20 cellular contexts compared by ENCODE assay signal in the genomic region with DNA sequence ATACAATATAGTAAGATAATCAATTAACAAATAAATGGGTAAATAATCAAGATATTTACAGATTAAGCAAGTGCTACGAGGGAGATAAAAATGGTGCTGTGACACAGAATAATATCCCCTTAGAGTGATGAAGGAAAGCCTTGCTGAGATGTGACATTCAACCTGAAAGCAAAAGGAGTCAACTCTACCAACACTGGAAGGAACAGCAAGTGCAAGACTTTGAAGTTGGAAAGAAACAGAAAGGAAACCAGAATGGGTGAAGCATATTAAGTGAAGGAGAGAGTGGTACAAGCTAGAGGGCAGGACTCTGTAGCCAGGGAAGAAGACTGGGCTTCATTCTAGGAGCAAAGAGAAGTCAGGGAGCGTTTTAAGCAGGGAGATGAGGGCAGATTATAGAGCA. TPM values are rescaled to one million over a fixed set of nuclear protein-coding genes. Genes with fewer than 3 reads are reported as not detected.
A peak's percentile ranks its signal among the peaks of the same experiment; 100 is the strongest.
DNase-seq lines count a peak whose midpoint lies in the region; ATAC-seq and TF ChIP-seq lines count a peak whose summit lies in the region.
"Had no signal": no experiment of that assay in that cellular context is flagged by ENCODE, and none has a peak within 500 bp of the region (broad histone marks: within the 10 kb centered on the region; RNA-seq: fewer than 3 reads in every experiment).

No MANE protein-coding gene starts in this region.

- peak overlapping the region; percentile 11 for H2AFZ ChIP-seq in neuronal stem cell (ENCODE audit: low read length)

- H3K9ac ChIP-seq in neuronal stem cell (ENCODE audit: low read depth, low read length, poor library complexity), result no peak overlapping the region

- no peak overlapping the region for H3K18ac ChIP-seq in neuronal stem cell (ENCODE audit: low read length)

- no peak for TF ChIP-seq CTCF in natural killer cell (IDR thresholded peaks at IDR 0.05)

- no peaks in the 10 kb centered on the region for H3K27me3 ChIP-seq in neuronal stem cell (ENCODE audit: control insufficient read depth in 3 of 3, insufficient read depth in 3 of 3, low read depth in 1 of 3, low read length in 3 of 3)
- H3K27me3 ChIP-seq: SJSA1 had no signal

- no peak overlapping the region for H2BK120ac ChIP-seq in neuronal stem cell (ENCODE audit: low read depth, low read length)

- H2AK5ac ChIP-seq in neuronal stem cell (ENCODE audit: low read depth, low read length), result no peak overlapping the region

- no peaks in the 10 kb centered on the region for H3K9me3 Mint-ChIP-seq in activated CD4-positive, alpha-beta T cell treated with anti-CD3 and anti-CD28 coated beads for 36 hours (ENCODE audit: low read depth)
- H3K9me3 Mint-ChIP-seq in natural killer cell treated with Interleukin-12 subunit alpha and Interleukin-12 subunit beta and Interleukin-15 and Interleukin-18, amount 100 ng/mL, for 72 hours, result no peaks in the 10 kb centered on the region
- no peaks in the 10 kb centered on the region for H3K9me3 Mint-ChIP-seq in natural killer cell
- no peaks in the 10 kb centered on the region for H3K9me3 Mint-ChIP-seq in T-helper 1 cell treated with Interleukin-12 subunit alpha and Interleukin-12 subunit beta and Interleukin-4 antibody, amounts not matched to agents 30 μg/mL and 1 μg/mL, for 36 hours
- H3K9me3 Mint-ChIP-seq: HFFc6 had no signal

- no peaks in the 10 kb centered on the region for H3K36me3 ChIP-seq in neuronal stem cell (replicated peaks in 1 of 2; ENCODE audit: control insufficient read depth in 2 of 2, insufficient read depth in 2 of 2, low read length in 2 of 2)
- H3K36me3 ChIP-seq: SJSA1 had no signal

- intact Hi-C loops in activated CD4-positive, alpha-beta T cell treated with anti-CD3 and anti-CD28 coated beads for 36 hours (cut with DNase I, micrococcal nuclease), result no loop called here
- intact Hi-C loops in natural killer cell (cut with micrococcal nuclease), result no loop called here

- H3K14ac ChIP-seq in neuronal stem cell (ENCODE audit: low read length), result no peak overlapping the region

- H3K79me1 ChIP-seq in neuronal stem cell (ENCODE audit: low read depth, low read length), result no peaks in the 10 kb centered on the region

- H3K27me3 Mint-ChIP-seq in activated CD4-positive, alpha-beta T cell treated with anti-CD3 and anti-CD28 coated beads for 36 hours, result no peaks in the 10 kb centered on the region
- H3K27me3 Mint-ChIP-seq in natural killer cell treated with Interleukin-12 subunit alpha and Interleukin-12 subunit beta and Interleukin-15 and Interleukin-18, amount 100 ng/mL, for 72 hours, result no peaks in the 10 kb centered on the region
- H3K27me3 Mint-ChIP-seq in natural killer cell (ENCODE audit: low read depth in 2 of 2), result no peaks in the 10 kb centered on the region
- no peaks in the 10 kb centered on the region for H3K27me3 Mint-ChIP-seq in T-helper 1 cell treated with Interleukin-12 subunit alpha and Interleukin-12 subunit beta and Interleukin-4 antibody, amounts not matched to agents 30 μg/mL and 1 μg/mL, for 36 hours (ENCODE audit: low read depth)

- no peak overlapping the region for H3K23ac ChIP-seq in neuronal stem cell (ENCODE audit: low read depth, low read length, poor library complexity)

- no CpG with 5 or more reads among the region's 2 CpGs for WGBS in neuronal stem cell (ENCODE audit: extremely low coverage in 2 of 2, insufficient read length in 2 of 2, insufficient replicate concordance in 1 of 2), 2 donors

- POLR2A ChIA-PET in activated CD4-positive, alpha-beta T cell treated with anti-CD3 and anti-CD28 coated beads for 36 hours (lab: Charles Lee), result no interaction called here

- no peak overlapping the region for H2BK12ac ChIP-seq in neuronal stem cell (ENCODE audit: low read length)

- H2BK5ac ChIP-seq in neuronal stem cell (ENCODE audit: low read length), result no peak overlapping the region

- no peak overlapping the region for H3K4ac ChIP-seq in neuronal stem cell (ENCODE audit: low read length)

- H3K27ac ChIP-seq in neuronal stem cell (replicated peaks; ENCODE audit: low read length), result no peak overlapping the region
- H3K27ac ChIP-seq: 22Rv1, C4-2B, SJSA1 had no signal

- H3K4me2 ChIP-seq in neuronal stem cell (ENCODE audit: insufficient read depth, low read length, poor library complexity, severe bottlenecking), result no peak overlapping the region

- no peaks in the 10 kb centered on the region for H3K36me3 Mint-ChIP-seq in activated CD4-positive, alpha-beta T cell treated with anti-CD3 and anti-CD28 coated beads for 36 hours (ENCODE audit: low read depth)
- no peaks in the 10 kb centered on the region for H3K36me3 Mint-ChIP-seq in natural killer cell treated with Interleukin-12 subunit alpha and Interleukin-12 subunit beta and Interleukin-15 and Interleukin-18, amount 100 ng/mL, for 72 hours
- no peaks in the 10 kb centered on the region for H3K36me3 Mint-ChIP-seq in natural killer cell
- H3K36me3 Mint-ChIP-seq in T-helper 1 cell treated with Interleukin-12 subunit alpha and Interleukin-12 subunit beta and Interleukin-4 antibody, amounts not matched to agents 30 μg/mL and 1 μg/mL, for 36 hours (ENCODE audit: low read depth), result no peaks in the 10 kb centered on the region

- H3K4me1 ChIP-seq in neuronal stem cell (ENCODE audit: control insufficient read depth in 2 of 2, insufficient read depth in 1 of 2, low read depth in 1 of 2, low read length in 2 of 2), result peaks cover 6 to 13% of the 10 kb centered on the region in 2 donors

- H4K91ac ChIP-seq in neuronal stem cell (ENCODE audit: low read depth, low read length, poor library complexity), result no peak overlapping the region

- H3K4me3 Mint-ChIP-seq in activated CD4-positive, alpha-beta T cell treated with anti-CD3 and anti-CD28 coated beads for 36 hours, result no peak overlapping the region
- H3K4me3 Mint-ChIP-seq in natural killer cell treated with Interleukin-12 subunit alpha and Interleukin-12 subunit beta and Interleukin-15 and Interleukin-18, amount 100 ng/mL, for 72 hours, result no peak overlapping the region
- H3K4me3 Mint-ChIP-seq in natural killer cell, result no peak overlapping the region
- H3K4me3 Mint-ChIP-seq in T-helper 1 cell treated with Interleukin-12 subunit alpha and Interleukin-12 subunit beta and Interleukin-4 antibody, amounts not matched to agents 30 μg/mL and 1 μg/mL, for 36 hours, result no peak overlapping the region
- H3K4me3 Mint-ChIP-seq: HFFc6 had no signal

- no peaks in the 10 kb centered on the region for H3K9me3 ChIP-seq in neuronal stem cell (replicated peaks in 1 of 2; ENCODE audit: control insufficient read depth in 2 of 2, insufficient read depth in 1 of 2, low read depth in 1 of 2, low read length in 2 of 2)
- H3K9me3 ChIP-seq: SJSA1 had no signal

- no peak overlapping the region for H4K8ac ChIP-seq in neuronal stem cell (ENCODE audit: low read depth, low read length)

- ATAC-seq in activated CD4-positive, alpha-beta T cell treated with anti-CD3 and anti-CD28 coated beads for 36 hours, result peak; percentile 87
- peak; percentile 53 to 61 for ATAC-seq in natural killer cell treated with Interleukin-12 subunit alpha and Interleukin-12 subunit beta and Interleukin-15 and Interleukin-18, amount 100 ng/mL, for 72 hours
- no peak for ATAC-seq in natural killer cell
- ATAC-seq: Panc1 had no signal

- DNase-seq in activated CD4-positive, alpha-beta T cell treated with anti-CD3 and anti-CD28 coated beads for 36 hours, result no peak
- DNase-seq in activated CD4-positive, alpha-beta T cell treated with anti-CD3 and anti-CD28 coated beads for 1 hour, result no peak
- no peak for DNase-seq in natural killer cell treated with Interleukin-12 subunit alpha and Interleukin-12 subunit beta and Interleukin-15 and Interleukin-18, amount 100 ng/mL, for 72 hours (ENCODE audit: low spot score)
- DNase-seq in natural killer cell, result no peak
- no peak for DNase-seq in neuronal stem cell (ENCODE audit: low spot score)
- DNase-seq in NCI-H1092 (lab: John Stamatoyannopoulos, UW), result no peak
- no peak for DNase-seq in NCI-H774 (lab: John Stamatoyannopoulos, UW)
- DNase-seq: AML-193, DMS79, H7, HFFc6, NCI-H1048, NCI-H1436 treated with DMSO at 0.1 percent for 48 hours, NCI-H2029, NCI-H526 treated with DMSO at 0.1 percent for 48 hours had no signal

- CTCF ChIA-PET in activated CD4-positive, alpha-beta T cell treated with anti-CD3 and anti-CD28 coated beads for 36 hours (lab: Charles Lee), result interaction anchor here (0.9 to 1.1 kb wide), 3 partner anchors 12 to 48 kb away, joined by 3 read pairs; a partner anchor contains a TSS

- H3K27ac Mint-ChIP-seq in activated CD4-positive, alpha-beta T cell treated with anti-CD3 and anti-CD28 coated beads for 36 hours, result no peak overlapping the region
- H3K27ac Mint-ChIP-seq in natural killer cell treated with Interleukin-12 subunit alpha and Interleukin-12 subunit beta and Interleukin-15 and Interleukin-18, amount 100 ng/mL, for 72 hours, result peak overlapping the region in 1 of 2 donors; percentile 2
- no peak overlapping the region for H3K27ac Mint-ChIP-seq in natural killer cell
- peak overlapping the region; percentile 16 for H3K27ac Mint-ChIP-seq in T-helper 1 cell treated with Interleukin-12 subunit alpha and Interleukin-12 subunit beta and Interleukin-4 antibody, amounts not matched to agents 30 μg/mL and 1 μg/mL, for 36 hours
- H3K27ac Mint-ChIP-seq: HFFc6 had no signal

- no peak overlapping the region for H3K4me3 ChIP-seq in neuronal stem cell (ENCODE audit: low read length in 2 of 2)
- H3K4me3 ChIP-seq: SJSA1 had no signal

- H3K4me1 Mint-ChIP-seq in activated CD4-positive, alpha-beta T cell treated with anti-CD3 and anti-CD28 coated beads for 36 hours, result peaks cover 11% of the 10 kb centered on the region
- peaks cover 6% of the 10 kb centered on the region in 2 donors for H3K4me1 Mint-ChIP-seq in natural killer cell treated with Interleukin-12 subunit alpha and Interleukin-12 subunit beta and Interleukin-15 and Interleukin-18, amount 100 ng/mL, for 72 hours (ENCODE audit: low read depth in 2 of 2)
- H3K4me1 Mint-ChIP-seq in natural killer cell, result no peaks in the 10 kb centered on the region
- H3K4me1 Mint-ChIP-seq in T-helper 1 cell treated with Interleukin-12 subunit alpha and Interleukin-12 subunit beta and Interleukin-4 antibody, amounts not matched to agents 30 μg/mL and 1 μg/mL, for 36 hours (ENCODE audit: low read depth), result peaks cover 9% of the 10 kb centered on the region

- no peak overlapping the region for H2BK15ac ChIP-seq in neuronal stem cell (ENCODE audit: low read length)

RNA-seq across cellular contexts. Expression of a gene that starts 12.2 kb away (rescaled TPM):
- total RNA-seq in activated CD4-positive, alpha-beta T cell treated with anti-CD3 and anti-CD28 coated beads for 36 hours, result 1 to 10 TPM; 3.3 to 3.6 TPM
- total RNA-seq in natural killer cell treated with Interleukin-12 subunit alpha and Interleukin-12 subunit beta and Interleukin-15 and Interleukin-18, amount 100 ng/mL, for 72 hours, result 10 to 100 TPM in 1 of 2 donors, 1 to 10 TPM in 1; 7.7 to 12.7 TPM
- total RNA-seq in natural killer cell, result 10 to 100 TPM; 17.5 to 25.9 (median 22.3) TPM
- 6.0 TPM for polyA plus RNA-seq in neuronal stem cell (2013, experiment 1 of 2)
- polyA plus RNA-seq in neuronal stem cell (2013, experiment 2 of 2), result 5.9 TPM

Comparison
In these comparisons a context has a peak if more than half of its experiments do, and no peak if none do; other contexts are left out.
1. ATAC-seq: peak in activated CD4-positive, alpha-beta T cell treated with anti-CD3 and anti-CD28 coated beads for 36 hours (single experiment) and natural killer cell treated with Interleukin-12 subunit alpha and Interleukin-12 subunit beta and Interleukin-15 and Interleukin-18, amount 100 ng/mL, for 72 hours (2 of 2); none in natural killer cell (0 of 3).